Comparison of ENCODE assay signal across 8 cellular contexts in genomic region chr17:1399679-1400512, GRCh38. TPM values are rescaled to one million over a fixed set of nuclear protein-coding genes. Genes with fewer than 3 reads are reported as not detected.
DNase-seq lines count a peak whose midpoint lies in the region; TF ChIP-seq lines count a peak whose summit lies in the region.

Gene YWHAE, minus strand, starts transcription at chr17:1400222. Its CDS starts 112 bp downstream, at chr17:1400110.

- peak within 1 kb of the TSS; percentile 100 for H3K27ac Mint-ChIP-seq in neural crest cell (ENCODE audit: unreplicated experiment)

- no peaks in the 10 kb centered on the region for H3K9me2 ChIP-seq in MM.1S (replicated peaks; ENCODE audit: insufficient read depth, low read length)

- DNase-seq in ELR (ENCODE audit: low read depth): peak; percentile 98
- DNase-seq in HAP-1 (ENCODE audit: low spot score in 2 of 2): peak; percentile 95 to 98
- peak; percentile 98 for DNase-seq in MM.1S
- peak; percentile 72 for DNase-seq in SIG-M5 (lab: John Stamatoyannopoulos, UW)
- DNase-seq in activated gamma-delta T cell treated with Interleukin-2 at 50 U/mL for 16 hours: peak; percentile 95
- DNase-seq in fibroblast of villous mesenchyme (ENCODE audit: low read depth): peak; percentile 96
- peak; percentile 97 for DNase-seq in neural crest cell (ENCODE audit: low read depth, low spot score)

- H3K4me1 ChIP-seq in HAP-1: peaks cover 14% of the 10 kb centered on the region
- peaks cover 13% of the 10 kb centered on the region for H3K4me1 ChIP-seq in MM.1S (ENCODE audit: low read length)
- peaks cover 24% of the 10 kb centered on the region for H3K4me1 ChIP-seq in stomach smooth muscle (ENCODE audit: control insufficient read depth, insufficient read depth, low read length)

- H3K79me2 ChIP-seq in MM.1S (ENCODE audit: low read length): peaks cover 51% of the 10 kb centered on the region

- H2AFZ ChIP-seq in MM.1S (ENCODE audit: low read length): peak within 1 kb of the TSS; percentile 57

- in situ Hi-C loops in HAP-1 (cut with MboI; ENCODE audit: low sequenced_read_pairs): no loop called here

- H3K4me3 ChIP-seq in HAP-1: peak within 1 kb of the TSS; percentile 100
- peak within 1 kb of the TSS; percentile 82 for H3K4me3 ChIP-seq in MM.1S (ENCODE audit: low read length)
- peak within 1 kb of the TSS; percentile 93 for H3K4me3 ChIP-seq in fibroblast of villous mesenchyme (ENCODE audit: low read depth, low read length)
- peak within 1 kb of the TSS; percentile 98 for H3K4me3 ChIP-seq in stomach smooth muscle (ENCODE audit: low read length in 2 of 2)

- H3K9ac ChIP-seq in MM.1S (ENCODE audit: low read length) (peak within 1 kb of the TSS; percentile 92), stomach smooth muscle (ENCODE audit: low read length in 2 of 2) (peak within 1 kb of the TSS; percentile 84 to 97)

- H3K27me3 Mint-ChIP-seq in neural crest cell (ENCODE audit: low read depth): peaks cover 4% of the 10 kb centered on the region

- H4K20me1 ChIP-seq in MM.1S (ENCODE audit: insufficient read depth, low read length): peaks cover 36% of the 10 kb centered on the region

- H3K27ac ChIP-seq in MM.1S (ENCODE audit: low read length) (peak within 1 kb of the TSS; percentile 76), stomach smooth muscle (ENCODE audit: low read length) (peak within 1 kb of the TSS; percentile 86)

- H3K4me1 Mint-ChIP-seq in neural crest cell: peaks cover 31% of the 10 kb centered on the region

- H3K36me3 Mint-ChIP-seq in neural crest cell (ENCODE audit: low read depth): peaks cover 14% of the 10 kb centered on the region

- TF ChIP-seq CTCF in MM.1S (IDR thresholded peaks at IDR 0.05; ENCODE audit: low read length) (no peak), fibroblast of villous mesenchyme (IDR thresholded peaks at IDR 0.05; ENCODE audit: insufficient read depth, low read depth, low read length) (no peak), neural crest cell (conservative IDR thresholded peaks at IDR 0.05) (no peak)

- peaks cover 24% of the 10 kb centered on the region for H3K36me3 ChIP-seq in HAP-1 (replicated peaks)
- H3K36me3 ChIP-seq in MM.1S (replicated peaks; ENCODE audit: insufficient read depth, low read length): no peaks in the 10 kb centered on the region; the same call in 1 of the 2 replicates
- H3K36me3 ChIP-seq in stomach smooth muscle (ENCODE audit: control insufficient read depth in 2 of 2, insufficient read depth in 2 of 2, low read length in 2 of 2): no peaks in the 10 kb centered on the region

- H3F3A ChIP-seq in MM.1S (ENCODE audit: insufficient read depth, low read length): peaks cover 8% of the 10 kb centered on the region; the same call in 1 of the 2 replicates

- peak within 1 kb of the TSS; percentile 74 for H3K4me2 ChIP-seq in MM.1S (ENCODE audit: low read depth, low read length)

- peaks cover 2% of the 10 kb centered on the region for H3K9me3 Mint-ChIP-seq in neural crest cell

- H3K27me3 ChIP-seq in HAP-1 (ENCODE audit: low read depth) (no peaks in the 10 kb centered on the region), MM.1S (replicated peaks; ENCODE audit: insufficient read depth, low read length) (no peaks in the 10 kb centered on the region), stomach smooth muscle (ENCODE audit: control insufficient read depth in 1 of 2, insufficient read depth in 2 of 2, low read length in 2 of 2) (no peaks in the 10 kb centered on the region)

- peak within 1 kb of the TSS; percentile 100 for H3K4me3 Mint-ChIP-seq in neural crest cell

- H3K9me3 ChIP-seq in HAP-1: no peaks in the 10 kb centered on the region
- no peaks in the 10 kb centered on the region for H3K9me3 ChIP-seq in MM.1S (replicated peaks; ENCODE audit: insufficient read depth, low read length)
- no peaks in the 10 kb centered on the region for H3K9me3 ChIP-seq in stomach smooth muscle (ENCODE audit: control insufficient read depth in 2 of 2, low read length in 2 of 2)

RNA-seq across cellular contexts. Expression of gene YWHAE, which starts in this region (rescaled TPM):
- total RNA-seq in fibroblast of villous mesenchyme (458 and 562 TPM in 2 replicates), neural crest cell (1,231 and 1,295 TPM in 2 replicates)

Comparison
In these comparisons a context has a peak if more than half of its experiments do, and no peak if none do; other contexts are left out.
1. Peak in every context shown above with its lines: DNase-seq, H3K4me3 ChIP-seq and H3K27ac ChIP-seq.